ENCODE assay signal across 29 cellular contexts in the genomic region with DNA sequence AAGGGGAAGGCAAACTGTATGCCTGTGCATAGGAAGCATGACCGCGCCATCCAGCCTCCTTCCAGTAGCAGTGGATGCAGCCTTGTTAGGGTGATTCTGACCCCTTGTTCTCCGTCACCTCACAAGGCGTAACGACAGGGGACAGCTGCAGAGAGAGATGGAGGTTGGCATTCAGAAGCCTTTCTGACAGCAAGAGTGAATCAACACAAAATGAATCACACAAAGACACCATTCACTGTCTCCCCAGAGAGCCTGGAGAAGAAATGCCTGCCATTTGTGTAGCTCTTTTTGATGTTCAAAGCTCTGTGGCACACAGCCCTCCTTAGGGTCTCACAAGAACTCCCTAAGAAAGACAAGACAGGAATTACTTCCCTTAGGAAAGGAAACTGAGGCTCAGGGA.
DNase-seq lines count a peak whose midpoint lies in the region; ATAC-seq and TF ChIP-seq lines count a peak whose summit lies in the region.
"Had no signal": no experiment of that assay in that cellular context is flagged by ENCODE, and none has a peak within 500 bp of the region (broad histone marks: within the 10 kb centered on the region; RNA-seq: fewer than 3 reads in every experiment).

No MANE protein-coding gene starts in this region.

- H3K9me3 ChIP-seq in tibial artery: no peaks in the 10 kb centered on the region
- H3K9me3 ChIP-seq: Peyer's patch, SJSA1, stomach, upper lobe of right lung had no signal

- DNase-seq in RPMI7951 (ENCODE audit: low read depth) (peak; percentile 43), coronary artery (ENCODE audit: low spot score) (no peak), tibial artery (no peak), AG20443 (ENCODE audit: low spot score) (no peak), kidney tubule cell (ENCODE audit: low spot score) (no peak), omental fat pad (ENCODE audit: low spot score) (no peak)
- DNase-seq: activated CD4-positive, alpha-beta T cell treated with anti-CD3 and anti-CD28 coated beads for 4 hours; activated naive CD4-positive, alpha-beta T cell treated with Interleukin-2 at 50 U/mL for 16 hours; activated T-cell treated with anti-CD3 and anti-CD28 coated beads, Interleukin-2, amount 50 U/mL, for 48 hours; dermis blood vessel endothelial cell; glutamatergic neuron; KBM-7; kidney glomerular epithelial cell; naive thymus-derived CD8-positive, alpha-beta T cell; NCI-H1436; NCI-H446 treated with DMSO at 0.1 percent for 48 hours; NK-92 treated with Interleukin-12 subunit alpha and Interleukin-12 subunit beta, amount 100 ng/mL, for 24 hours; Peyer's patch; posterior cingulate gyrus; stomach; upper lobe of right lung had no signal

- peak overlapping the region in 2 of 3 experiments; percentile 37 to 76 for H3K27ac Mint-ChIP-seq in nephron
- H3K27ac Mint-ChIP-seq: memory B cell; naive thymus-derived CD8-positive, alpha-beta T cell; T-helper 1 cell treated with Interleukin-12 subunit alpha and Interleukin-12 subunit beta and Interleukin-4 antibody, amounts not matched to agents 30 μg/mL and 1 μg/mL, for 36 hours had no signal

- no peak overlapping the region for H3K4me3 ChIP-seq in coronary artery
- H3K4me3 ChIP-seq in tibial artery: no peak overlapping the region
- H3K4me3 ChIP-seq: cardiac muscle cell, GM12878, Peyer's patch, SJSA1, stomach, upper lobe of right lung had no signal

- H3K4me1 ChIP-seq in tibial artery: peaks cover 0 to 91% (median 48%) of the 10 kb centered on the region in 4 donors

- H3K4me1 Mint-ChIP-seq in nephron: peaks cover 79% of the 10 kb centered on the region
- H3K4me1 Mint-ChIP-seq: memory B cell had no signal

- no peak for ATAC-seq in omental fat pad (ENCODE audit: low FRiP score)
- ATAC-seq: GM12878; naive thymus-derived CD8-positive, alpha-beta T cell; sciatic nerve had no signal

- no peaks in the 10 kb centered on the region for H3K36me3 ChIP-seq in tibial artery
- H3K36me3 ChIP-seq: cardiac muscle cell, Peyer's patch, SJSA1, stomach, upper lobe of right lung had no signal

- H3K27me3 ChIP-seq in tibial artery: no peaks in the 10 kb centered on the region
- H3K27me3 ChIP-seq: cardiac muscle cell, Peyer's patch, SJSA1, stomach, upper lobe of right lung had no signal

- no peaks in the 10 kb centered on the region for H3K36me3 Mint-ChIP-seq in nephron (ENCODE audit: low read depth)
- H3K36me3 Mint-ChIP-seq: memory B cell; naive thymus-derived CD8-positive, alpha-beta T cell had no signal

- H3K9me3 Mint-ChIP-seq in nephron: peaks cover 2% of the 10 kb centered on the region
- H3K9me3 Mint-ChIP-seq: memory B cell; naive thymus-derived CD8-positive, alpha-beta T cell; T-helper 1 cell treated with Interleukin-12 subunit alpha and Interleukin-12 subunit beta and Interleukin-4 antibody, amounts not matched to agents 30 μg/mL and 1 μg/mL, for 36 hours had no signal

- intact Hi-C loops in tibial artery (cut with DNase I; ENCODE audit: low total_unique reads): no loop called here

- no peaks in the 10 kb centered on the region for H3K27me3 Mint-ChIP-seq in nephron (ENCODE audit: low read depth)

- H3K27ac ChIP-seq in coronary artery (peak overlapping the region; percentile 85 to 92), tibial artery (peak overlapping the region; percentile 88 to 90)
- H3K27ac ChIP-seq: C4-2B, cardiac muscle cell, Peyer's patch, SJSA1, upper lobe of right lung had no signal

- TF ChIP-seq CTCF in coronary artery (IDR thresholded peaks at IDR 0.05): no peak
- no peak for TF ChIP-seq CTCF in nephron (IDR thresholded peaks at IDR 0.05; ENCODE audit: unreplicated experiment in 3 of 3)
- TF ChIP-seq CTCF in tibial artery (IDR thresholded peaks at IDR 0.05): no peak
- no peak for TF ChIP-seq CTCF in omental fat pad (IDR thresholded peaks at IDR 0.05)

- H3K4me3 Mint-ChIP-seq in nephron: no peak overlapping the region
- H3K4me3 Mint-ChIP-seq: memory B cell; naive thymus-derived CD8-positive, alpha-beta T cell; T-helper 1 cell treated with Interleukin-12 subunit alpha and Interleukin-12 subunit beta and Interleukin-4 antibody, amounts not matched to agents 30 μg/mL and 1 μg/mL, for 36 hours had no signal
